ENCODE assay signal across 8 cellular contexts in the genomic region with DNA sequence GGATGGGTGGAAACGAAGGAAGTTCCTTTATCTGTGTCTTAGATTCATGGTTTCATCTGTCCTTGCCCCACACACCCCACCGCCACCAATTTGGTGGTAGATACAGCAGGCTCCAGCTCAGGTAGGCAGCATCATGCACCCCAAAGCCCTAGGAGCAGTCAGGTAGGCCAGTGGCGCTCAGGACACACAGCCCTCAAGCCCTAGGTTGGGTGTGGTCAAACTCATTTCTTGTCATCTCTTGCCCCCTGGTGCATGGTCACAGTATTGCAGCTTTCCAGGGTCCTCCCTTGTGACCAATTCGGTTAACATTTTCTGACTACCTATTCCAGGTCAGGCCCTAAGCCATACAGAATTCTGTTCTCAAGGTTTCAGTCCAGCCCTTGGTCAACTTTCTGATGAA. TPM values are rescaled to one million over a fixed set of nuclear protein-coding genes. Genes with fewer than 3 reads are reported as not detected.
A peak's percentile ranks its signal among the peaks of the same experiment; 100 is the strongest.
DNase-seq lines count a peak whose midpoint lies in the region; ATAC-seq lines count a peak whose summit lies in the region.

No MANE protein-coding gene starts in this region.

- no peaks in the 10 kb centered on the region for H3K4me1 ChIP-seq in CD4-positive, alpha-beta memory T cell (ENCODE audit: insufficient read depth, low read length)

- no peak overlapping the region for H3K4me3 ChIP-seq in CD4-positive, alpha-beta memory T cell (ENCODE audit: low read length in 2 of 2)

- H3K9me3 Mint-ChIP-seq in CD4-positive, alpha-beta memory T cell = no peaks in the 10 kb centered on the region
- no peaks in the 10 kb centered on the region for H3K9me3 Mint-ChIP-seq in activated naive CD8-positive, alpha-beta T cell treated with anti-CD3 and anti-CD28 coated beads, Interleukin-2, amount 50 U/mL, for 24 hours

- POLR2A ChIA-PET in CD4-positive, alpha-beta memory T cell (lab: Charles Lee; ENCODE audit: partially characterized antibody) = no interaction called here

- H3K4me1 Mint-ChIP-seq in CD4-positive, alpha-beta memory T cell = peaks cover 0 to 2% (median 0%) of the 10 kb centered on the region in 4 donors
- no peaks in the 10 kb centered on the region for H3K4me1 Mint-ChIP-seq in activated naive CD8-positive, alpha-beta T cell treated with anti-CD3 and anti-CD28 coated beads, Interleukin-2, amount 50 U/mL, for 24 hours

- peak; percentile 28 to 47 (median 37) for DNase-seq in CD4-positive, alpha-beta memory T cell
- peak; percentile 1 for DNase-seq in SKM-1 (lab: John Stamatoyannopoulos, UW; ENCODE audit: unreplicated experiment)
- peak; percentile 60 for DNase-seq in activated naive CD8-positive, alpha-beta T cell treated with anti-CD3 and anti-CD28 coated beads, Interleukin-2, amount 50 U/mL, for 24 hours
- DNase-seq in islet precursor cell = peak; percentile 69
- peak; percentile 26 to 57 (median 35) for DNase-seq in stimulated activated CD4-positive, alpha-beta T cell treated with anti-CD3 and anti-CD28 coated beads, TNF-alpha, amount 100 ng/mL, for 48 hours (ENCODE audit: low read depth in 3 of 3)
- no peak for DNase-seq in NCI-H226

- ATAC-seq in GM18873 (IDR thresholded peaks at IDR 0.05; ENCODE audit: low FRiP score, unreplicated experiment) = peak; percentile 89
- ATAC-seq in HG03571 (IDR thresholded peaks at IDR 0.05; ENCODE audit: unreplicated experiment) = peak; percentile 72
- peak; percentile 49 for ATAC-seq in activated naive CD8-positive, alpha-beta T cell treated with anti-CD3 and anti-CD28 coated beads, Interleukin-2, amount 50 U/mL, for 24 hours

- no peak overlapping the region for H3K27ac Mint-ChIP-seq in CD4-positive, alpha-beta memory T cell
- no peak overlapping the region for H3K27ac Mint-ChIP-seq in activated naive CD8-positive, alpha-beta T cell treated with anti-CD3 and anti-CD28 coated beads, Interleukin-2, amount 50 U/mL, for 24 hours

- no peak overlapping the region for H3K4me3 Mint-ChIP-seq in CD4-positive, alpha-beta memory T cell
- H3K4me3 Mint-ChIP-seq in activated naive CD8-positive, alpha-beta T cell treated with anti-CD3 and anti-CD28 coated beads, Interleukin-2, amount 50 U/mL, for 24 hours = no peak overlapping the region

- H3K27me3 Mint-ChIP-seq in CD4-positive, alpha-beta memory T cell = peaks cover 1 to 7% of the 10 kb centered on the region in 2 donors
- no peaks in the 10 kb centered on the region for H3K27me3 Mint-ChIP-seq in activated naive CD8-positive, alpha-beta T cell treated with anti-CD3 and anti-CD28 coated beads, Interleukin-2, amount 50 U/mL, for 24 hours

- no peaks in the 10 kb centered on the region for H3K9me3 ChIP-seq in CD4-positive, alpha-beta memory T cell (ENCODE audit: control insufficient read depth in 1 of 2, low read length in 2 of 2)

- H3K27me3 ChIP-seq in CD4-positive, alpha-beta memory T cell (ENCODE audit: insufficient read depth, low read length) = no peaks in the 10 kb centered on the region

- CTCF ChIA-PET in CD4-positive, alpha-beta memory T cell (lab: Charles Lee; ENCODE audit: partially characterized antibody) = interaction anchor here (1.7 to 2.4 kb wide), 2 partner anchors 9 to 529 kb away, joined by 3 to 10 read pairs; no protein-coding TSS in a partner anchor

- no peaks in the 10 kb centered on the region for H3K36me3 ChIP-seq in CD4-positive, alpha-beta memory T cell (ENCODE audit: insufficient read depth, low read length)

- H3K36me3 Mint-ChIP-seq in CD4-positive, alpha-beta memory T cell = no peaks in the 10 kb centered on the region
- H3K36me3 Mint-ChIP-seq in activated naive CD8-positive, alpha-beta T cell treated with anti-CD3 and anti-CD28 coated beads, Interleukin-2, amount 50 U/mL, for 24 hours (ENCODE audit: low read depth) = no peaks in the 10 kb centered on the region

- intact Hi-C loops in CD4-positive, alpha-beta memory T cell (cut with micrococcal nuclease) = no loop called here

- no peak overlapping the region for H3K27ac ChIP-seq in CD4-positive, alpha-beta memory T cell (ENCODE audit: low read depth, low read length)

RNA-seq across cellular contexts. Expression of gene PRRG3, which starts 14.5 kb away (rescaled TPM):
- not detected for total RNA-seq in CD4-positive, alpha-beta memory T cell
- polyA plus RNA-seq in CD4-positive, alpha-beta memory T cell = not detected

RNA-seq across cellular contexts. Expression of gene FATE1, which starts 35.0 kb away (rescaled TPM):
- not detected for total RNA-seq in CD4-positive, alpha-beta memory T cell
- polyA plus RNA-seq in CD4-positive, alpha-beta memory T cell = not detected

RNA-seq across cellular contexts. Expression of gene CNGA2, which starts 53.7 kb away (rescaled TPM):
- total RNA-seq in CD4-positive, alpha-beta memory T cell = not detected
- polyA plus RNA-seq in CD4-positive, alpha-beta memory T cell = not detected
